ENCODE assay signal across 1 cellular context in the genomic region with DNA sequence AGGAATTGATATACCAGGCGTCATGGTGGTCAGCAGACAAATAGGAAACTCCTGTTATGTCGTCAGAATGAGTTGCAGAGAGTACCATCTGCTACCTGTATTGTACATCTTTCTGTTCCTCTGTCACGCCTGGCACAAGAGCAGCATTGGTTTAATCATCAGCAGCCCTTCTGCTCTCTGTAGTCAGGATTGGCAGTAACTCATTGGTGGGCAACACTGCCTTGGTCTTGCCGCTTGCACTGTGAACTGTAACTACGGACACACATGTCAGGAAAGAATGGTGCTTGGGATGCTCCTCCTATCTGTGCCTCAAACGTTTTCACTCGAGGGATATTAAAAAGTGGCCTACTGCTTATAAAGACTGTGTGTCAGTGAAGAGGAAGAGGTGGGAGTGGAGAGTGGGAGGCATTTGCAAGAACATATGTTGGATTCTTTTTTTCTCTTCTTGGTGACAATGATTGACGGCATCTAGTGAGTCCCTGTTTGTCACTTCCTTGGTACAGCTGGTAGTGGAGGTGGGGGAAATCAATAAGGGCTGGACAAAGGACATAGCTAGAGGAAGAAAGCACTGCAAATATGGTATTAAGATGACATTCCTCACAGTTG.
TF ChIP-seq lines count a peak whose summit lies in the region.

No MANE protein-coding gene starts in this region.

TF ChIP-seq in liver, 16 proteins besides CTCF, POLR2A, EP300 and RAD21 (continued from another document):
- TF ChIP-seq FOXA2 (IDR thresholded peaks at IDR 0.05): no peak
- TF ChIP-seq NR2F2 (IDR thresholded peaks at IDR 0.05): no peak
TF ChIP-seq in liver: peak in this region for 0.
